ENCODE assay signal across 17 cellular contexts in genomic region chr7:129465080-129465479, GRCh38. TPM values are rescaled to one million over a fixed set of nuclear protein-coding genes. Genes with fewer than 3 reads are reported as not detected.
DNase-seq lines count a peak whose midpoint lies in the region; ATAC-seq and TF ChIP-seq lines count a peak whose summit lies in the region.
"Had no signal": no experiment of that assay in that cellular context is flagged by ENCODE, and none has a peak within 500 bp of the region (broad histone marks: within the 10 kb centered on the region; RNA-seq: fewer than 3 reads in every experiment).

No MANE protein-coding gene starts in this region.

- no peaks in the 10 kb centered on the region for H3F3A ChIP-seq in SK-N-SH (replicated peaks; ENCODE audit: insufficient read depth)

- no peak for TF ChIP-seq CTCF in SK-N-SH (IDR thresholded peaks at IDR 0.05)

- no peak for TF ChIP-seq EP300 in SK-N-SH (IDR thresholded peaks at IDR 0.05; ENCODE audit: borderline replicate concordance in 1 of 2, low read depth in 1 of 2, low read length in 1 of 2)

- H3K9me2 ChIP-seq in SK-N-SH, result no peaks in the 10 kb centered on the region

- ATAC-seq in SK-N-SH treated with all-trans-retinoic acid at 6 μM for 48 hours, result no peak
- ATAC-seq: GM23338 had no signal

- H3K9ac ChIP-seq in SK-N-SH, result no peak overlapping the region
- H3K9ac ChIP-seq: BLaER1 had no signal

- H3K27me3 ChIP-seq in SK-N-SH (ENCODE audit: insufficient read depth), result no peaks in the 10 kb centered on the region
- H3K27me3 ChIP-seq: BLaER1 had no signal

- H2AFZ ChIP-seq in SK-N-SH (ENCODE audit: low read depth), result no peak overlapping the region
- H2AFZ ChIP-seq: GM23338 had no signal

- peak; percentile 16 for DNase-seq in NCI-H2227 (lab: John Stamatoyannopoulos, UW; ENCODE audit: unreplicated experiment)
- DNase-seq in NCI-H2227 treated with DMSO at 0.1 percent for 48 hours (lab: John Stamatoyannopoulos, UW), result no peak
- peak; percentile 45 for DNase-seq in SK-N-SH
- peak; percentile 30 for DNase-seq in NCI-H146 (lab: John Stamatoyannopoulos, UW)
- DNase-seq in left kidney (ENCODE audit: low read depth, low spot score), result peak; percentile 14
- no peak for DNase-seq in NCI-H1694 (lab: John Stamatoyannopoulos, UW)
- no peak for DNase-seq in NCI-H2171 treated with DMSO at 0.1 percent for 48 hours (lab: John Stamatoyannopoulos, UW)
- DNase-seq: 8988T; AML-193; Caco-2; CD8-positive, alpha-beta memory T cell; DND-41; GDM1; H7 had no signal

- no peaks in the 10 kb centered on the region for H3K79me2 ChIP-seq in SK-N-SH (ENCODE audit: insufficient read depth)

- CTCF ChIA-PET in SK-N-SH (lab: Yijun Ruan, JAX), result interaction anchor here (0.7 to 14.8 kb wide), 16 partner anchors 14 to 301 kb away, joined by 3 to 397 read pairs (median 4); partner anchors contain the start of gene STRIP2

- no peak overlapping the region for H3K27ac ChIP-seq in SK-N-SH (ENCODE audit: low read depth in 2 of 2, low read length in 1 of 2)
- H3K27ac ChIP-seq: BLaER1 had no signal

- H3K9me3 ChIP-seq in SK-N-SH, result no peaks in the 10 kb centered on the region
- H3K9me3 ChIP-seq: BLaER1, Caco-2 had no signal

- no peak for TF ChIP-seq RAD21 in SK-N-SH (IDR thresholded peaks at IDR 0.05; ENCODE audit: low read length)

- H3K4me1 ChIP-seq in SK-N-SH (ENCODE audit: control insufficient read depth in 1 of 2, insufficient read depth in 2 of 2, low read depth in 1 of 2, low read length in 1 of 2), result peaks cover 0 to 18% of the 10 kb centered on the region in 2 experiments; a peak in 2 of 4 replicates
- H3K4me1 ChIP-seq: BLaER1, Caco-2 had no signal

- POLR2A ChIA-PET in SK-N-SH (lab: Yijun Ruan, JAX), result no interaction called here

- H3K36me3 ChIP-seq in SK-N-SH (replicated peaks in 1 of 2; ENCODE audit: control insufficient read depth in 1 of 2, insufficient read depth in 2 of 2, low read length in 1 of 2), result peaks cover 2 to 21% of the 10 kb centered on the region in 2 experiments
- H3K36me3 ChIP-seq: BLaER1 had no signal

- no peak overlapping the region for H3K4me3 ChIP-seq in SK-N-SH (ENCODE audit: low read depth in 2 of 2, low read length in 1 of 2)
- H3K4me3 ChIP-seq: BLaER1, GM23338 had no signal

- WGBS in SK-N-SH (ENCODE audit: low lambda C conversion rate), result 64% methylated on average over 2 of the region's 2 CpGs

- no peaks in the 10 kb centered on the region for H4K20me1 ChIP-seq in SK-N-SH (ENCODE audit: insufficient read depth)
- H4K20me1 ChIP-seq: BLaER1 had no signal

- no peak overlapping the region for H3K4me2 ChIP-seq in SK-N-SH
- H3K4me2 ChIP-seq: BLaER1, GM23338 had no signal

TF ChIP-seq in SK-N-SH, 30 proteins besides CTCF, POLR2A, EP300 and RAD21:
- peak; percentile 50 for TF ChIP-seq GATA2 (CRISPR knock-in tag; IDR thresholded peaks at IDR 0.05)
- no peak for TF ChIP-seq USF2 (IDR thresholded peaks at IDR 0.05; ENCODE audit: borderline replicate concordance, low read depth, low read length)
TF ChIP-seq in SK-N-SH: peak in this region for 1.

TF ChIP-seq in SK-N-SH treated with all-trans-retinoic acid at 6 μM for 48 hours, 23 proteins besides CTCF, POLR2A, EP300 and RAD21:
- TF ChIP-seq ZC3H10 (CRISPR knock-in tag; IDR thresholded peaks at IDR 0.05) (no peak), ESRRG (CRISPR knock-in tag; IDR thresholded peaks at IDR 0.05) (no peak), ARNTL (CRISPR knock-in tag; IDR thresholded peaks at IDR 0.05; ENCODE audit: borderline replicate concordance, low read depth) (no peak), ZNF8 (CRISPR knock-in tag; IDR thresholded peaks at IDR 0.05) (no peak), ZFP3 (CRISPR knock-in tag; IDR thresholded peaks at IDR 0.05) (no peak)
TF ChIP-seq in SK-N-SH treated with all-trans-retinoic acid at 6 μM for 48 hours: peak in this region for 0.

RNA-seq across cellular contexts. Expression of gene STRIP2, which starts 30.8 kb away (rescaled TPM):
- polyA plus RNA-seq in SK-N-SH (2012; rRNA removed), result 4.9 and 6.9 TPM in 2 replicates
- 2.6 and 3.5 TPM in 2 replicates for polyA plus RNA-seq in SK-N-SH (2012; cell fraction: cytosol; rRNA removed)
- 17.6 and 24.1 TPM in 2 replicates for polyA plus RNA-seq in SK-N-SH (2012; cell fraction: nucleus; rRNA removed)
- polyA plus RNA-seq: CD8-positive, alpha-beta memory T cell had no signal

RNA-seq across cellular contexts. Expression of gene SMKR1, which starts 37.3 kb away (rescaled TPM):
- 5.8 and 8.1 TPM in 2 replicates for polyA plus RNA-seq in SK-N-SH (2012; rRNA removed)
- 10.6 and 12.8 TPM in 2 replicates for polyA plus RNA-seq in SK-N-SH (2012; cell fraction: cytosol; rRNA removed)
- polyA plus RNA-seq in SK-N-SH (2012; cell fraction: nucleus; rRNA removed), result 3.7 and 3.9 TPM in 2 replicates

Comparison
In these comparisons a context has a peak if more than half of its experiments do, and no peak if none do; other contexts are left out.
1. DNase-seq: peak in NCI-H2227 (single experiment), SK-N-SH (single experiment), NCI-H146 (single experiment) and left kidney (single experiment); none in NCI-H2227 treated with DMSO at 0.1 percent for 48 hours (single experiment), NCI-H1694 (single experiment) and NCI-H2171 treated with DMSO at 0.1 percent for 48 hours (single experiment).